1 cellular context compared by ENCODE assay signal in genomic region chr12:21677622-21678277, GRCh38.
TF ChIP-seq lines count a peak whose summit lies in the region.

No MANE protein-coding gene starts in this region.

TF ChIP-seq in K562, 482 proteins besides CTCF, POLR2A, EP300 and RAD21:
- TF ChIP-seq ZFX (CRISPR knock-in tag; IDR thresholded peaks at IDR 0.05) (no peak), MIER1 (IDR thresholded peaks at IDR 0.05; ENCODE audit: low read depth) (no peak), ASH1L (IDR thresholded peaks at IDR 0.05; ENCODE audit: borderline replicate concordance, low read depth, partially characterized antibody) (no peak), HDAC8 (tag; IDR thresholded peaks at IDR 0.05) (no peak), BRD9 (IDR thresholded peaks at IDR 0.05; ENCODE audit: low read depth, partially characterized antibody) (no peak), CREB5 (CRISPR knock-in tag; IDR thresholded peaks at IDR 0.05) (no peak), E2F8 (IDR thresholded peaks at IDR 0.05; ENCODE audit: low read depth, partially characterized antibody) (no peak), EGR1 (conservative IDR thresholded peaks at IDR 0.05) (no peak), KLF16 (IDR thresholded peaks at IDR 0.05) (no peak)
